In the genomic region with DNA sequence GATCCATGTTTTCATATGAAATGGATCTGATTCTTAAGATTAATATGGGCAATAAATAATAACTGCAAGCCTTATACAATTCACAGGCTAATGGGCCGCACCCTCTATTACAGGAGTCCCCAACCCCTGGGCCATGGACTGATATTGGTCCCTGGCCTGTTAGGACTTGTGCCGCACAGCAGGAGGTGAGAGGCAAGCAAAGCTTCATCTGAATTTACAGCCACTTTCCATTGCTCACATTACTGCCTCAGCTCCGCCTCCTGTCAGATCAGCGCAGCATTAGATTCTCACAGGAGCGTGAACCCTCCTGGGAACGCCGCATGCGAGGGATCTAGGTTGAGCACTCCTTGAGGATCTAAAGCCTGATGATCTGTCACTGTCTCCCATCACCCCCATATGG, we compare ENCODE assay signal across 11 cellular contexts. TPM values are rescaled to one million over a fixed set of nuclear protein-coding genes. Genes with fewer than 3 reads are reported as not detected.
DNase-seq lines count a peak whose midpoint lies in the region; TF ChIP-seq lines count a peak whose summit lies in the region.
"Had no signal": no experiment of that assay in that cellular context is flagged by ENCODE, and none has a peak within 500 bp of the region (broad histone marks: within the 10 kb centered on the region; RNA-seq: fewer than 3 reads in every experiment).

No MANE protein-coding gene starts in this region.

- no peak for DNase-seq in Caco-2
- DNase-seq in NCI-H1436 treated with DMSO at 0.1 percent for 48 hours (lab: John Stamatoyannopoulos, UW): peak; percentile 70
- DNase-seq in NCI-H82 (lab: John Stamatoyannopoulos, UW): peak; percentile 98
- peak; percentile 33 for DNase-seq in iPS DF 4.7 (ENCODE audit: extremely low read depth, low spot score)
- DNase-seq in occipital lobe (lab: John Stamatoyannopoulos, UW): no peak
- DNase-seq in activated CD4-positive, alpha-beta memory T cell treated with anti-CD3 and anti-CD28 coated beads, Interleukin-2, amount 10 ng/mL, durations not matched to agents 7 days and 5 days: no peak
- DNase-seq in stimulated activated CD4-positive, alpha-beta T cell treated with anti-CD3 and anti-CD28 coated beads, Interleukin-12 subunit alpha, Interleukin-12 subunit beta, amount 100 ng/mL, for 4 hours: no peak
- no peak for DNase-seq in CD1c-positive myeloid dendritic cell (ENCODE audit: extremely low spot score)
- DNase-seq: GF-D8, lower lobe of right lung had no signal

- H3K4me3 Mint-ChIP-seq in Caco-2 (ENCODE audit: unreplicated experiment): no peak overlapping the region
- H3K4me3 Mint-ChIP-seq in activated CD4-positive, alpha-beta memory T cell treated with anti-CD3 and anti-CD28 coated beads, Interleukin-2, amount 10 ng/mL, durations not matched to agents 7 days and 5 days: no peak overlapping the region
- H3K4me3 Mint-ChIP-seq: dendritic cell treated with granulocyte-macrophage colony-stimulating factor and Interleukin-4, amounts not matched to agents 40 ng/mL and 50 ng/mL, for 4 days had no signal

- BruUV-seq in Caco-2 (replicated peaks; lab: Mats Ljungman, UMichigan): no TSS peak

- no peak for TF ChIP-seq CTCF in Caco-2 (IDR thresholded peaks at IDR 0.05; ENCODE audit: insufficient read depth in 1 of 2, low read depth in 1 of 2, low read length in 1 of 2, severe bottlenecking in 1 of 2, unreplicated experiment in 1 of 2)

- H3K36me3 ChIP-seq in Caco-2 (ENCODE audit: control insufficient read depth, insufficient read depth, low read length): no peaks in the 10 kb centered on the region
- H3K36me3 ChIP-seq: lower lobe of right lung had no signal

- H3K9me3 ChIP-seq in Caco-2: no peaks in the 10 kb centered on the region
- H3K9me3 ChIP-seq: lower lobe of right lung had no signal

- H3K27me3 ChIP-seq in Caco-2 (replicated peaks; ENCODE audit: control insufficient read depth, insufficient read depth, low read length): no peaks in the 10 kb centered on the region

- H3K9me3 Mint-ChIP-seq in Caco-2 (ENCODE audit: unreplicated experiment): no peaks in the 10 kb centered on the region
- H3K9me3 Mint-ChIP-seq in activated CD4-positive, alpha-beta memory T cell treated with anti-CD3 and anti-CD28 coated beads, Interleukin-2, amount 10 ng/mL, durations not matched to agents 7 days and 5 days: no peaks in the 10 kb centered on the region
- H3K9me3 Mint-ChIP-seq: dendritic cell treated with granulocyte-macrophage colony-stimulating factor and Interleukin-4, amounts not matched to agents 40 ng/mL and 50 ng/mL, for 4 days had no signal

- CTCF ChIA-PET in Caco-2 (lab: Charles Lee): no interaction called here
- CTCF ChIA-PET in activated CD4-positive, alpha-beta memory T cell treated with anti-CD3 and anti-CD28 coated beads, Interleukin-2, amount 10 ng/mL, durations not matched to agents 7 days and 5 days (lab: Charles Lee): interaction anchor here (1.5 kb wide), 1 partner anchor 69 kb away, joined by 4 read pairs; no protein-coding TSS in a partner anchor

- peak overlapping the region; percentile 61 for H3K27ac Mint-ChIP-seq in Caco-2 (ENCODE audit: unreplicated experiment)
- no peak overlapping the region for H3K27ac Mint-ChIP-seq in activated CD4-positive, alpha-beta memory T cell treated with anti-CD3 and anti-CD28 coated beads, Interleukin-2, amount 10 ng/mL, durations not matched to agents 7 days and 5 days
- H3K27ac Mint-ChIP-seq: dendritic cell treated with granulocyte-macrophage colony-stimulating factor and Interleukin-4, amounts not matched to agents 40 ng/mL and 50 ng/mL, for 4 days had no signal

- H3K27me3 Mint-ChIP-seq in Caco-2 (ENCODE audit: insufficient read depth, unreplicated experiment): no peaks in the 10 kb centered on the region
- H3K27me3 Mint-ChIP-seq in activated CD4-positive, alpha-beta memory T cell treated with anti-CD3 and anti-CD28 coated beads, Interleukin-2, amount 10 ng/mL, durations not matched to agents 7 days and 5 days: no peaks in the 10 kb centered on the region
- H3K27me3 Mint-ChIP-seq: dendritic cell treated with granulocyte-macrophage colony-stimulating factor and Interleukin-4, amounts not matched to agents 40 ng/mL and 50 ng/mL, for 4 days had no signal

- H3K4me1 ChIP-seq in Caco-2: peaks cover 8% of the 10 kb centered on the region

- POLR2A ChIA-PET in Caco-2 (lab: Charles Lee): interaction anchor here (0.6 kb wide), 1 partner anchor 92 kb away, joined by 3 read pairs; no protein-coding TSS in a partner anchor
- POLR2A ChIA-PET in activated CD4-positive, alpha-beta memory T cell treated with anti-CD3 and anti-CD28 coated beads, Interleukin-2, amount 10 ng/mL, durations not matched to agents 7 days and 5 days (lab: Charles Lee): interaction anchor here (2.3 kb wide), 1 partner anchor 26 kb away, joined by 6 read pairs; a partner anchor contains a TSS

- intact Hi-C loops in Caco-2 (cut with micrococcal nuclease; ENCODE audit: unreplicated experiment): loop anchor here (1.0 kb wide), 1 partner anchor 190 kb away; no protein-coding TSS in a partner anchor

- H3K4me3 ChIP-seq in Caco-2 (ENCODE audit: low read depth, low read length): no peak overlapping the region

- peaks cover 23% of the 10 kb centered on the region for H3K4me1 Mint-ChIP-seq in Caco-2 (ENCODE audit: low read depth, unreplicated experiment)
- peaks cover 25% of the 10 kb centered on the region for H3K4me1 Mint-ChIP-seq in activated CD4-positive, alpha-beta memory T cell treated with anti-CD3 and anti-CD28 coated beads, Interleukin-2, amount 10 ng/mL, durations not matched to agents 7 days and 5 days

- peaks cover 14% of the 10 kb centered on the region for H3K36me3 Mint-ChIP-seq in Caco-2 (ENCODE audit: insufficient read depth, unreplicated experiment)
- no peaks in the 10 kb centered on the region for H3K36me3 Mint-ChIP-seq in activated CD4-positive, alpha-beta memory T cell treated with anti-CD3 and anti-CD28 coated beads, Interleukin-2, amount 10 ng/mL, durations not matched to agents 7 days and 5 days (ENCODE audit: low read depth)

RNA-seq across cellular contexts. Expression of a gene that starts 26.8 kb away (rescaled TPM):
- total RNA-seq in Caco-2 (2022) (50.4 and 58.4 TPM in 2 replicates), occipital lobe (17.0 TPM)
- total RNA-seq in activated CD4-positive, alpha-beta memory T cell treated with anti-CD3 and anti-CD28 coated beads, Interleukin-2, amount 10 ng/mL, durations not matched to agents 7 days and 5 days: 10 to 100 TPM; 19.7 to 21.3 TPM

Comparison
In these comparisons a context has a peak if more than half of its experiments do, and no peak if none do; other contexts are left out.
1. DNase-seq: peak in NCI-H1436 treated with DMSO at 0.1 percent for 48 hours (single experiment), NCI-H82 (single experiment) and iPS DF 4.7 (single experiment); none in Caco-2 (0 of 2), occipital lobe (single experiment), activated CD4-positive, alpha-beta memory T cell treated with anti-CD3 and anti-CD28 coated beads, Interleukin-2, amount 10 ng/mL, durations not matched to agents 7 days and 5 days (single experiment), stimulated activated CD4-positive, alpha-beta T cell treated with anti-CD3 and anti-CD28 coated beads, Interleukin-12 subunit alpha, Interleukin-12 subunit beta, amount 100 ng/mL, for 4 hours (single experiment) and CD1c-positive myeloid dendritic cell (single experiment).